1 cellular context compared by ENCODE assay signal in the genomic region with DNA sequence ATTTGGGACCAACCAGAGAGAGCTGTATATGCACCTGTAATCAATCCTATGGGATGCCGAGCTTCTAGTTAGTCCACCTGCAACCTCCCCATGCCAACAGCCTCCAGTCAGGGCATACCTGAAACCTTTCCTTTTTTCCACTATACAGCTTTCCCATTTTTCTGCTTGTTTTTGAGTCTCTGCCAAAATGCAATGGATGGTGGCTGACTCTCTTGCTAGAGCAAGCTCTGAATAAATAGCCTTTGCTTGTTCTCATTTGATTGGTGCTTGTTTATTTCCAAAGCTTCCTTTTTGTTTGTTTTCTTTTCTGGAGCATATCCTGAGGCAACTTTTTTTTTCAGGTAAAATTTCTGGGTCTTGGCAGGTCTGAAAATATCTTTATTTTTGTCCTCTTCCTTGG.
TF ChIP-seq lines count a peak whose summit lies in the region.

No MANE protein-coding gene starts in this region.

TF ChIP-seq in GM23338, 12 proteins besides CTCF, POLR2A, EP300 and RAD21:
- TF ChIP-seq CREB1 (CRISPR knock-in tag; IDR thresholded peaks at IDR 0.05; ENCODE audit: low read depth) (no peak), ZNF114 (CRISPR knock-in tag; IDR thresholded peaks at IDR 0.05) (no peak), ZNF331 (CRISPR knock-in tag; IDR thresholded peaks at IDR 0.05; ENCODE audit: low read depth) (no peak), EZH2phosphoT487 (IDR thresholded peaks at IDR 0.05; ENCODE audit: unreplicated experiment) (no peak), POLR2AphosphoS5 (IDR thresholded peaks at IDR 0.05; ENCODE audit: low read depth) (no peak), STAT1 (IDR thresholded peaks at IDR 0.05; ENCODE audit: unreplicated experiment) (no peak), NANOG (IDR thresholded peaks at IDR 0.05; ENCODE audit: borderline replicate concordance) (no peak), EZH2 (IDR thresholded peaks at IDR 0.05; ENCODE audit: low read depth, unreplicated experiment) (no peak), JUNB (IDR thresholded peaks at IDR 0.05; ENCODE audit: unreplicated experiment) (no peak)
- TF ChIP-seq, protein P1, sequence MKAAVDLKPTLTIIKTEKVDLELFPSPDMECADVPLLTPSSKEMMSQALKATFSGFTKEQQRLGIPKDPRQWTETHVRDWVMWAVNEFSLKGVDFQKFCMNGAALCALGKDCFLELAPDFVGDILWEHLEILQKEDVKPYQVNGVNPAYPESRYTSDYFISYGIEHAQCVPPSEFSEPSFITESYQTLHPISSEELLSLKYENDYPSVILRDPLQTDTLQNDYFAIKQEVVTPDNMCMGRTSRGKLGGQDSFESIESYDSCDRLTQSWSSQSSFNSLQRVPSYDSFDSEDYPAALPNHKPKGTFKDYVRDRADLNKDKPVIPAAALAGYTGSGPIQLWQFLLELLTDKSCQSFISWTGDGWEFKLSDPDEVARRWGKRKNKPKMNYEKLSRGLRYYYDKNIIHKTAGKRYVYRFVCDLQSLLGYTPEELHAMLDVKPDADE (IDR thresholded peaks at IDR 0.05), result no peak
- TF ChIP-seq, protein P2, sequence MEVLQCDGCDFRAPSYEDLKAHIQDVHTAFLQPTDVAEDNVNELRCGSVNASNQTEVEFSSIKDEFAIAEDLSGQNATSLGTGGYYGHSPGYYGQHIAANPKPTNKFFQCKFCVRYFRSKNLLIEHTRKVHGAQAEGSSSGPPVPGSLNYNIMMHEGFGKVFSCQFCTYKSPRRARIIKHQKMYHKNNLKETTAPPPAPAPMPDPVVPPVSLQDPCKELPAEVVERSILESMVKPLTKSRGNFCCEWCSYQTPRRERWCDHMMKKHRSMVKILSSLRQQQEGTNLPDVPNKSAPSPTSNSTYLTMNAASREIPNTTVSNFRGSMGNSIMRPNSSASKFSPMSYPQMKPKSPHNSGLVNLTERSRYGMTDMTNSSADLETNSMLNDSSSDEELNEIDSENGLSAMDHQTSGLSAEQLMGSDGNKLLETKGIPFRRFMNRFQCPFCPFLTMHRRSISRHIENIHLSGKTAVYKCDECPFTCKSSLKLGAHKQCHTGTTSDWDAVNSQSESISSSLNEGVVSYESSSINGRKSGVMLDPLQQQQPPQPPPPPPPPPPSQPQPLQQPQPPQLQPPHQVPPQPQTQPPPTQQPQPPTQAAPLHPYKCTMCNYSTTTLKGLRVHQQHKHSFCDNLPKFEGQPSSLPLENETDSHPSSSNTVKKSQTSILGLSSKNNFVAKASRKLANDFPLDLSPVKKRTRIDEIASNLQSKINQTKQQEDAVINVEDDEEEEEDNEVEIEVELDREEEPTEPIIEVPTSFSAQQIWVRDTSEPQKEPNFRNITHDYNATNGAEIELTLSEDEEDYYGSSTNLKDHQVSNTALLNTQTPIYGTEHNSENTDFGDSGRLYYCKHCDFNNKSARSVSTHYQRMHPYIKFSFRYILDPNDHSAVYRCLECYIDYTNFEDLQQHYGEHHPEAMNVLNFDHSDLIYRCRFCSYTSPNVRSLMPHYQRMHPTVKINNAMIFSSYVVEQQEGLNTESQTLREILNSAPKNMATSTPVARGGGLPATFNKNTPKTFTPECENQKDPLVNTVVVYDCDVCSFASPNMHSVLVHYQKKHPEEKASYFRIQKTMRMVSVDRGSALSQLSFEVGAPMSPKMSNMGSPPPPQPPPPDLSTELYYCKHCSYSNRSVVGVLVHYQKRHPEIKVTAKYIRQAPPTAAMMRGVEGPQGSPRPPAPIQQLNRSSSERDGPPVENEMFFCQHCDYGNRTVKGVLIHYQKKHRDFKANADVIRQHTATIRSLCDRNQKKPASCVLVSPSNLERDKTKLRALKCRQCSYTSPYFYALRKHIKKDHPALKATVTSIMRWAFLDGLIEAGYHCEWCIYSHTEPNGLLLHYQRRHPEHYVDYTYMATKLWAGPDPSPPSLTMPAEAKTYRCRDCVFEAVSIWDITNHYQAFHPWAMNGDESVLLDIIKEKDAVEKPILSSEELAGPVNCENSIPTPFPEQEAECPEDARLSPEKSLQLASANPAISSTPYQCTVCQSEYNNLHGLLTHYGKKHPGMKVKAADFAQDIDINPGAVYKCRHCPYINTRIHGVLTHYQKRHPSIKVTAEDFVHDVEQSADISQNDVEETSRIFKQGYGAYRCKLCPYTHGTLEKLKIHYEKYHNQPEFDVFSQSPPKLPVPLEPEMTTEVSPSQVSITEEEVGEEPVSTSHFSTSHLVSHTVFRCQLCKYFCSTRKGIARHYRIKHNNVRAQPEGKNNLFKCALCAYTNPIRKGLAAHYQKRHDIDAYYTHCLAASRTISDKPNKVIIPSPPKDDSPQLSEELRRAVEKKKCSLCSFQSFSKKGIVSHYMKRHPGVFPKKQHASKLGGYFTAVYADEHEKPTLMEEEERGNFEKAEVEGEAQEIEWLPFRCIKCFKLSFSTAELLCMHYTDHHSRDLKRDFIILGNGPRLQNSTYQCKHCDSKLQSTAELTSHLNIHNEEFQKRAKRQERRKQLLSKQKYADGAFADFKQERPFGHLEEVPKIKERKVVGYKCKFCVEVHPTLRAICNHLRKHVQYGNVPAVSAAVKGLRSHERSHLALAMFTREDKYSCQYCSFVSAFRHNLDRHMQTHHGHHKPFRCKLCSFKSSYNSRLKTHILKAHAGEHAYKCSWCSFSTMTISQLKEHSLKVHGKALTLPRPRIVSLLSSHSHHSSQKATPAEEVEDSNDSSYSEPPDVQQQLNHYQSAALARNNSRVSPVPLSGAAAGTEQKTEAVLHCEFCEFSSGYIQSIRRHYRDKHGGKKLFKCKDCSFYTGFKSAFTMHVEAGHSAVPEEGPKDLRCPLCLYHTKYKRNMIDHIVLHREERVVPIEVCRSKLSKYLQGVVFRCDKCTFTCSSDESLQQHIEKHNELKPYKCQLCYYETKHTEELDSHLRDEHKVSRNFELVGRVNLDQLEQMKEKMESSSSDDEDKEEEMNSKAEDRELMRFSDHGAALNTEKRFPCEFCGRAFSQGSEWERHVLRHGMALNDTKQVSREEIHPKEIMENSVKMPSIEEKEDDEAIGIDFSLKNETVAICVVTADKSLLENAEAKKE (CRISPR knock-in tag; IDR thresholded peaks at IDR 0.05), result no peak
- TF ChIP-seq, protein P3, sequence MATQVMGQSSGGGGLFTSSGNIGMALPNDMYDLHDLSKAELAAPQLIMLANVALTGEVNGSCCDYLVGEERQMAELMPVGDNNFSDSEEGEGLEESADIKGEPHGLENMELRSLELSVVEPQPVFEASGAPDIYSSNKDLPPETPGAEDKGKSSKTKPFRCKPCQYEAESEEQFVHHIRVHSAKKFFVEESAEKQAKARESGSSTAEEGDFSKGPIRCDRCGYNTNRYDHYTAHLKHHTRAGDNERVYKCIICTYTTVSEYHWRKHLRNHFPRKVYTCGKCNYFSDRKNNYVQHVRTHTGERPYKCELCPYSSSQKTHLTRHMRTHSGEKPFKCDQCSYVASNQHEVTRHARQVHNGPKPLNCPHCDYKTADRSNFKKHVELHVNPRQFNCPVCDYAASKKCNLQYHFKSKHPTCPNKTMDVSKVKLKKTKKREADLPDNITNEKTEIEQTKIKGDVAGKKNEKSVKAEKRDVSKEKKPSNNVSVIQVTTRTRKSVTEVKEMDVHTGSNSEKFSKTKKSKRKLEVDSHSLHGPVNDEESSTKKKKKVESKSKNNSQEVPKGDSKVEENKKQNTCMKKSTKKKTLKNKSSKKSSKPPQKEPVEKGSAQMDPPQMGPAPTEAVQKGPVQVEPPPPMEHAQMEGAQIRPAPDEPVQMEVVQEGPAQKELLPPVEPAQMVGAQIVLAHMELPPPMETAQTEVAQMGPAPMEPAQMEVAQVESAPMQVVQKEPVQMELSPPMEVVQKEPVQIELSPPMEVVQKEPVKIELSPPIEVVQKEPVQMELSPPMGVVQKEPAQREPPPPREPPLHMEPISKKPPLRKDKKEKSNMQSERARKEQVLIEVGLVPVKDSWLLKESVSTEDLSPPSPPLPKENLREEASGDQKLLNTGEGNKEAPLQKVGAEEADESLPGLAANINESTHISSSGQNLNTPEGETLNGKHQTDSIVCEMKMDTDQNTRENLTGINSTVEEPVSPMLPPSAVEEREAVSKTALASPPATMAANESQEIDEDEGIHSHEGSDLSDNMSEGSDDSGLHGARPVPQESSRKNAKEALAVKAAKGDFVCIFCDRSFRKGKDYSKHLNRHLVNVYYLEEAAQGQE (IDR thresholded peaks at IDR 0.05; ENCODE audit: unreplicated experiment), result no peak
TF ChIP-seq in GM23338: peak in this region for 0.
